Comparison of ENCODE assay signal across 30 cellular contexts in genomic region chr7:128906766-128907559, GRCh38. TPM values are rescaled to one million over a fixed set of nuclear protein-coding genes. Genes with fewer than 3 reads are reported as not detected.
DNase-seq lines count a peak whose midpoint lies in the region; ATAC-seq and TF ChIP-seq lines count a peak whose summit lies in the region.
"Had no signal": no experiment of that assay in that cellular context is flagged by ENCODE, and none has a peak within 500 bp of the region (broad histone marks: within the 10 kb centered on the region; RNA-seq: fewer than 3 reads in every experiment).

No MANE protein-coding gene starts in this region.

- H2BK120ac ChIP-seq in neuronal stem cell (ENCODE audit: low read depth, low read length), result no peak overlapping the region

- no peak overlapping the region for H3K4me2 ChIP-seq in neuronal stem cell (ENCODE audit: insufficient read depth, low read length, poor library complexity, severe bottlenecking)
- H3K4me2 ChIP-seq: GM23338, neural progenitor cell had no signal

- H3K18ac ChIP-seq in neuronal stem cell (ENCODE audit: low read length), result peak overlapping the region; percentile 23

- H4K8ac ChIP-seq in neuronal stem cell (ENCODE audit: low read depth, low read length), result no peak overlapping the region

- no peak overlapping the region for H3K27ac ChIP-seq in RWPE2 (ENCODE audit: poor library complexity, severe bottlenecking)
- no peak overlapping the region for H3K27ac ChIP-seq in neuronal stem cell (replicated peaks; ENCODE audit: low read length)
- H3K27ac ChIP-seq: 22Rv1, C4-2B, gastroesophageal sphincter, neural progenitor cell, prostate gland had no signal

- no peak overlapping the region for H4K91ac ChIP-seq in neuronal stem cell (ENCODE audit: low read depth, low read length, poor library complexity)

- peak; percentile 37 for DNase-seq in DMS53 (lab: John Stamatoyannopoulos, UW)
- DNase-seq in DMS53 treated with DMSO at 0.1 percent for 48 hours (lab: John Stamatoyannopoulos, UW; ENCODE audit: unreplicated experiment), result no peak
- DNase-seq in 8988T, result peak; percentile 8
- DNase-seq in RWPE2 (ENCODE audit: low spot score), result peak; percentile 47
- DNase-seq in neuronal stem cell (ENCODE audit: low spot score), result no peak
- DNase-seq in pons (ENCODE audit: low spot score), result no peak
- DNase-seq in NCI-H524 treated with DMSO at 0.1 percent for 48 hours (lab: John Stamatoyannopoulos, UW), result no peak
- DNase-seq: activated effector memory CD4-positive, alpha-beta T cell treated with anti-CD3 and anti-CD28 coated beads, Interleukin-2, amount 50 U/mL, for 16 hours; activated naive CD8-positive, alpha-beta T cell treated with anti-CD3 and anti-CD28 coated beads, Interleukin-2, amount 10 ng/mL, durations not matched to agents 7 days and 5 days; activated T-cell treated with anti-CD3 and anti-CD28 coated beads, Interleukin-2, amount 50 U/mL, for 24 hours; aorta; DMS79 treated with DMSO at 0.1 percent for 48 hours; effector CD4-positive, alpha-beta T cell; GDM1; hippocampal formation; mesendoderm; NCI-H1105; NCI-H2029 treated with DMSO at 0.1 percent for 48 hours; NCI-H345 had no signal

- no peak overlapping the region for H2AK5ac ChIP-seq in neuronal stem cell (ENCODE audit: low read depth, low read length)

- no peak overlapping the region for H3K4me3 ChIP-seq in RWPE2 (ENCODE audit: severe bottlenecking)
- H3K4me3 ChIP-seq in neuronal stem cell (ENCODE audit: low read length in 2 of 2), result no peak overlapping the region
- H3K4me3 ChIP-seq: gastroesophageal sphincter, GM23338, neural progenitor cell, prostate gland had no signal

- H3K9me3 ChIP-seq in RWPE2 (ENCODE audit: severe bottlenecking), result no peaks in the 10 kb centered on the region
- no peaks in the 10 kb centered on the region for H3K9me3 ChIP-seq in neuronal stem cell (replicated peaks in 1 of 2; ENCODE audit: control insufficient read depth in 2 of 2, insufficient read depth in 1 of 2, low read depth in 1 of 2, low read length in 2 of 2)
- H3K9me3 ChIP-seq: gastroesophageal sphincter, prostate gland had no signal

- no peak overlapping the region for H3K4ac ChIP-seq in neuronal stem cell (ENCODE audit: low read length)

- no peak overlapping the region for H3K14ac ChIP-seq in neuronal stem cell (ENCODE audit: low read length)

- no peak overlapping the region for H2AFZ ChIP-seq in neuronal stem cell (ENCODE audit: low read length)
- H2AFZ ChIP-seq: GM23338, neural progenitor cell had no signal

- H3K4me1 ChIP-seq in RWPE2 (ENCODE audit: insufficient read depth, poor library complexity, severe bottlenecking) (peaks cover 4% of the 10 kb centered on the region), neuronal stem cell (ENCODE audit: control insufficient read depth in 2 of 2, insufficient read depth in 1 of 2, low read depth in 1 of 2, low read length in 2 of 2) (peaks cover 16% of the 10 kb centered on the region in 2 donors)
- H3K4me1 ChIP-seq: prostate gland had no signal

- WGBS in neuronal stem cell (ENCODE audit: extremely low coverage in 2 of 2, insufficient read length in 2 of 2, insufficient replicate concordance in 1 of 2), 2 donors, result no CpG with 5 or more reads among the region's 19 CpGs

- H2BK12ac ChIP-seq in neuronal stem cell (ENCODE audit: low read length), result no peak overlapping the region

- no peak overlapping the region for H2BK5ac ChIP-seq in neuronal stem cell (ENCODE audit: low read length)

- H2BK15ac ChIP-seq in neuronal stem cell (ENCODE audit: low read length), result no peak overlapping the region

- ATAC-seq in RWPE2 (ENCODE audit: low read depth), result no peak
- ATAC-seq in GM18867 (IDR thresholded peaks at IDR 0.05; ENCODE audit: unreplicated experiment), result no peak
- ATAC-seq: gastroesophageal sphincter; GM23338; left lobe of liver; stimulated activated memory B cell treated with anti-CD40 and anti-IgM and Interleukin-4, amounts not matched to agents 10 μg/mL and 1 μg/mL and 100 μg/mL, for 72 hours; WTC11 had no signal

- H3K9ac ChIP-seq in neuronal stem cell (ENCODE audit: low read depth, low read length, poor library complexity), result peak overlapping the region; percentile 24
- H3K9ac ChIP-seq: neural progenitor cell had no signal

- H3K36me3 ChIP-seq in RWPE2 (ENCODE audit: low read depth) (no peaks in the 10 kb centered on the region), neuronal stem cell (replicated peaks in 1 of 2; ENCODE audit: control insufficient read depth in 2 of 2, insufficient read depth in 2 of 2, low read length in 2 of 2) (no peaks in the 10 kb centered on the region)
- H3K36me3 ChIP-seq: gastroesophageal sphincter, neural progenitor cell, prostate gland had no signal

- H3K27me3 ChIP-seq in RWPE2 (ENCODE audit: insufficient read depth, poor library complexity, severe bottlenecking) (peaks cover 7% of the 10 kb centered on the region), neuronal stem cell (ENCODE audit: control insufficient read depth in 3 of 3, insufficient read depth in 3 of 3, low read depth in 1 of 3, low read length in 3 of 3) (peaks cover 0 to 50% (median 15%) of the 10 kb centered on the region in 3 experiments)

- no peak for TF ChIP-seq CTCF in RWPE2 (IDR thresholded peaks at IDR 0.05; ENCODE audit: poor library complexity, severe bottlenecking)

- no peak overlapping the region for H3K23ac ChIP-seq in neuronal stem cell (ENCODE audit: low read depth, low read length, poor library complexity)

- H3K79me1 ChIP-seq in neuronal stem cell (ENCODE audit: low read depth, low read length), result no peaks in the 10 kb centered on the region

RNA-seq across cellular contexts. Expression of gene KCP, which starts 3.5 kb away (rescaled TPM):
- polyA plus RNA-seq in neuronal stem cell (2013, experiment 1 of 2), result 1.0 TPM
- 1.1 TPM for polyA plus RNA-seq in neuronal stem cell (2013, experiment 2 of 2)

RNA-seq across cellular contexts. Expression of gene IRF5, which starts 30.8 kb away (rescaled TPM):
- polyA plus RNA-seq in neuronal stem cell (2013, experiment 1 of 2), result 0.64 TPM
- 0.71 TPM for polyA plus RNA-seq in neuronal stem cell (2013, experiment 2 of 2)
- polyA plus RNA-seq: fibroblast of lung had no signal

RNA-seq across cellular contexts. Expression of gene ATP6V1F, which starts 44.3 kb away (rescaled TPM):
- polyA plus RNA-seq in neuronal stem cell (2013, experiment 1 of 2), result 216 TPM
- polyA plus RNA-seq in neuronal stem cell (2013, experiment 2 of 2), result 208 TPM

Comparison
In these comparisons a context has a peak if more than half of its experiments do, and no peak if none do; other contexts are left out.
1. DNase-seq: peak in DMS53 (single experiment), 8988T (single experiment) and RWPE2 (single experiment); none in DMS53 treated with DMSO at 0.1 percent for 48 hours (single experiment), neuronal stem cell (single experiment), pons (single experiment) and NCI-H524 treated with DMSO at 0.1 percent for 48 hours (single experiment).